16 cellular contexts compared by ENCODE assay signal in genomic region chr6:113102761-113103160, GRCh38.
DNase-seq lines count a peak whose midpoint lies in the region; ATAC-seq and TF ChIP-seq lines count a peak whose summit lies in the region.
"Had no signal": no experiment of that assay in that cellular context is flagged by ENCODE, and none has a peak within 500 bp of the region (broad histone marks: within the 10 kb centered on the region; RNA-seq: fewer than 3 reads in every experiment).

No MANE protein-coding gene starts in this region.

- no peaks in the 10 kb centered on the region for H4K20me1 ChIP-seq in PC-3 (ENCODE audit: low read length)

- H3K27me3 ChIP-seq in PC-3 (ENCODE audit: low read length), result no peaks in the 10 kb centered on the region
- H3K27me3 ChIP-seq in tibial nerve, result no peaks in the 10 kb centered on the region
- no peaks in the 10 kb centered on the region for H3K27me3 ChIP-seq in ovary
- H3K27me3 ChIP-seq: right atrium auricular region had no signal

- no peaks in the 10 kb centered on the region for H3K9me3 ChIP-seq in PC-3 (ENCODE audit: low read length)
- no peaks in the 10 kb centered on the region for H3K9me3 ChIP-seq in tibial nerve
- H3K9me3 ChIP-seq in ovary, result no peaks in the 10 kb centered on the region
- H3K9me3 ChIP-seq: right atrium auricular region had no signal

- TF ChIP-seq CTCF in PC-3 (conservative IDR thresholded peaks at IDR 0.05; ENCODE audit: low read depth, low read length) (no peak), neural crest cell (conservative IDR thresholded peaks at IDR 0.05) (no peak), tibial nerve (IDR thresholded peaks at IDR 0.05) (no peak), ovary (IDR thresholded peaks at IDR 0.05) (no peak)

- no peak overlapping the region for H3K4me2 ChIP-seq in PC-3 (ENCODE audit: low read length)

- ATAC-seq in PC-3, result peak; percentile 55
- ATAC-seq: stimulated activated memory B cell treated with anti-CD40 and anti-IgM and Interleukin-4, amounts not matched to agents 10 μg/mL and 1 μg/mL and 100 μg/mL, for 72 hours had no signal

- TF ChIP-seq EP300 in tibial nerve (IDR thresholded peaks at IDR 0.05) (no peak), ovary (IDR thresholded peaks at IDR 0.05) (no peak)

- peak overlapping the region; percentile 85 for H3K27ac Mint-ChIP-seq in neural crest cell (ENCODE audit: unreplicated experiment)
- H3K27ac Mint-ChIP-seq: CD4-positive, CD25-positive, alpha-beta regulatory T cell; stimulated activated memory B cell treated with anti-CD40 and anti-IgM and Interleukin-4, amounts not matched to agents 10 μg/mL and 1 μg/mL and 100 μg/mL, for 72 hours had no signal

- H3K4me3 Mint-ChIP-seq in neural crest cell, result no peak overlapping the region
- H3K4me3 Mint-ChIP-seq: CD4-positive, CD25-positive, alpha-beta regulatory T cell; stimulated activated memory B cell treated with anti-CD40 and anti-IgM and Interleukin-4, amounts not matched to agents 10 μg/mL and 1 μg/mL and 100 μg/mL, for 72 hours had no signal

- H3K27me3 Mint-ChIP-seq in neural crest cell (ENCODE audit: low read depth), result no peaks in the 10 kb centered on the region
- H3K27me3 Mint-ChIP-seq: CD4-positive, CD25-positive, alpha-beta regulatory T cell; stimulated activated memory B cell treated with anti-CD40 and anti-IgM and Interleukin-4, amounts not matched to agents 10 μg/mL and 1 μg/mL and 100 μg/mL, for 72 hours had no signal

- no peak overlapping the region for H3K9ac ChIP-seq in PC-3 (ENCODE audit: low read length)

- TF ChIP-seq POLR2A in tibial nerve (IDR thresholded peaks at IDR 0.05) (no peak), ovary (IDR thresholded peaks at IDR 0.05) (no peak)

- H3K36me3 Mint-ChIP-seq in neural crest cell (ENCODE audit: low read depth), result peaks cover 7% of the 10 kb centered on the region
- H3K36me3 Mint-ChIP-seq: CD4-positive, CD25-positive, alpha-beta regulatory T cell; stimulated activated memory B cell treated with anti-CD40 and anti-IgM and Interleukin-4, amounts not matched to agents 10 μg/mL and 1 μg/mL and 100 μg/mL, for 72 hours had no signal

- CTCF ChIA-PET in PC-3 (lab: Charles Lee), result no interaction called here

- H3K4me3 ChIP-seq in PC-3 (ENCODE audit: low read length), result no peak overlapping the region
- H3K4me3 ChIP-seq in tibial nerve, result no peak overlapping the region
- H3K4me3 ChIP-seq in ovary, result no peak overlapping the region
- H3K4me3 ChIP-seq: right atrium auricular region had no signal

- H3K4me1 ChIP-seq in PC-3 (ENCODE audit: insufficient read depth, low read length), result peaks cover 12% of the 10 kb centered on the region; the same call in 1 of the 2 replicates
- H3K4me1 ChIP-seq in tibial nerve, result peaks cover 0 to 19% (median 5%) of the 10 kb centered on the region in 4 donors
- peaks cover 1% of the 10 kb centered on the region for H3K4me1 ChIP-seq in ovary (ENCODE audit: insufficient read depth)
- H3K4me1 ChIP-seq: right atrium auricular region had no signal

- no peak overlapping the region for H2AFZ ChIP-seq in PC-3 (ENCODE audit: low read length)

- no peaks in the 10 kb centered on the region for H3K9me2 ChIP-seq in PC-3 (replicated peaks; ENCODE audit: low read length)

- POLR2A ChIA-PET in PC-3 (lab: Charles Lee; ENCODE audit: unreplicated experiment), result no interaction called here

- peaks cover 17% of the 10 kb centered on the region for H3K9me3 Mint-ChIP-seq in neural crest cell
- H3K9me3 Mint-ChIP-seq: stimulated activated memory B cell treated with anti-CD40 and anti-IgM and Interleukin-4, amounts not matched to agents 10 μg/mL and 1 μg/mL and 100 μg/mL, for 72 hours had no signal

- H3K27ac ChIP-seq in PC-3 (ENCODE audit: low read length) (0 out of 2 replicates have a peak overlapping the region, but pooled peaks have one; percentile 2), tibial nerve (no peak overlapping the region), ovary (no peak overlapping the region)
- H3K27ac ChIP-seq: right atrium auricular region, RWPE1 had no signal

- H3F3A ChIP-seq in PC-3 (ENCODE audit: low read length, unreplicated experiment), result no peaks in the 10 kb centered on the region

- H3K79me2 ChIP-seq in PC-3 (ENCODE audit: low read length), result no peaks in the 10 kb centered on the region

- no TSS peak for BruUV-seq in PC-3 (replicated peaks; lab: Mats Ljungman, UMichigan)

- 64 to 78% methylated on average over 4 of the region's 4 CpGs for WGBS in tibial nerve, 2 donors
- WGBS in ovary, 3 donors, result 59 to 66% (median 65%) methylated on average over 4 of the region's 4 CpGs

- peaks cover 14% of the 10 kb centered on the region for H3K4me1 Mint-ChIP-seq in neural crest cell
- H3K4me1 Mint-ChIP-seq: CD4-positive, CD25-positive, alpha-beta regulatory T cell; stimulated activated memory B cell treated with anti-CD40 and anti-IgM and Interleukin-4, amounts not matched to agents 10 μg/mL and 1 μg/mL and 100 μg/mL, for 72 hours had no signal

- no peaks in the 10 kb centered on the region for H3K36me3 ChIP-seq in PC-3 (ENCODE audit: low read depth, low read length)
- H3K36me3 ChIP-seq in tibial nerve, result no peaks in the 10 kb centered on the region
- H3K36me3 ChIP-seq in ovary, result no peaks in the 10 kb centered on the region
- H3K36me3 ChIP-seq: right atrium auricular region had no signal

- intact Hi-C loops in PC-3 (cut with micrococcal nuclease) (no loop called here), ovary (cut with DNase I) (no loop called here)

- DNase-seq in ELR (ENCODE audit: low read depth) (peak; percentile 76), PC-3 (peak; percentile 25), dermis microvascular lymphatic vessel endothelial cell (ENCODE audit: low read depth in 2 of 2) (peak; percentile 97 to 98), neural crest cell (ENCODE audit: low read depth, low spot score) (no peak), tibial nerve (ENCODE audit: low spot score in 2 of 2) (no peak), activated gamma-delta T cell treated with Interleukin-2 at 50 U/mL for 16 hours (no peak), ovary (no peak)
- DNase-seq in activated naive CD4-positive, alpha-beta T cell (lab: John Stamatoyannopoulos, UW), result no peak
- DNase-seq: CD4-positive, CD25-positive, alpha-beta regulatory T cell; central memory CD4-positive, alpha-beta T cell; NCI-H1105 treated with DMSO at 0.1 percent for 48 hours; NCI-H510A treated with DMSO at 0.1 percent for 48 hours; stimulated activated CD4-positive, alpha-beta T cell treated with anti-CD3 and anti-CD28 coated beads, Interleukin-4, amount 100 ng/mL, for 24 hours had no signal

Comparison
In these comparisons a context has a peak if more than half of its experiments do, and no peak if none do; other contexts are left out.
1. DNase-seq: peak in ELR (single experiment), PC-3 (single experiment) and dermis microvascular lymphatic vessel endothelial cell (2 of 2); none in neural crest cell (single experiment), tibial nerve (0 of 2), activated gamma-delta T cell treated with Interleukin-2 at 50 U/mL for 16 hours (single experiment), ovary (0 of 5) and activated naive CD4-positive, alpha-beta T cell (0 of 4).